Comparison of ENCODE assay signal across 7 cellular contexts in the genomic region with DNA sequence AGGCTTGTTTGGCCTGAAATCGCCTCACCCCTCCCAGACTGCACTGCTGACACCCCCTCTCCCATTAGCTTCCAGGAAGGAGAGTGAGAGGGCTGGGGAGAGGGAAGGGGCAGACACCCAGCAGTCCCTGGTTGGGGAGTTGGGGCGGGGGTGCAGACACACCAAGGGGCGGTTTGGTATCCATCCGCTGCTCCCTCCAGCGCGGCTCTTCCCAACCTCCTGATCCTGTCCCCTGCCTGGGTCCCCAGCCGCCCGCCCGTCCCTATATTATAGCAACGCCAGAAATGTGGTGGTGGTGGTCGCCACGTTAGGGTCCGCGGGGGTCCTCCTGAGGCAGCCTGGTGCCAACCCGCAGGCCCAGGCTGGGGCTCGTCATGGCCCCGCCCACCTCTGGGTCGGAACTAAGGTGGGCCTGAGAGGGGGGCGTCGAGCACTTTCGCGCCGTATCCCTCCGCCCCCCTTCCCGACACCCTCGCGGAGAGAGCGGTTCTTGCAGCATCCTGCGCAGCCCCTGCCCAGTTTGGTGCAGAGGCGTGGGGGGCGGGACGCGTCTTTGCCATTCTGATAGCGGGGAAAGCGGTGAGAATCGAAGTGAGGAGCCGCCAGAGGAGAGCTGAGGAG. TPM values are rescaled to one million over a fixed set of nuclear protein-coding genes. Genes with fewer than 3 reads are reported as not detected.
A peak's percentile ranks its signal among the peaks of the same experiment; 100 is the strongest.
DNase-seq lines count a peak whose midpoint lies in the region; ATAC-seq lines count a peak whose summit lies in the region.

No MANE protein-coding gene starts in this region.

- H3K27me3 ChIP-seq in iPS-20b (ENCODE audit: insufficient read depth, low read length): no peaks in the 10 kb centered on the region

- H3K9ac ChIP-seq in iPS-20b (ENCODE audit: low read depth, low read length): peak overlapping the region; percentile 60; the same call in 1 of the 2 replicates

- peak; percentile 35 for ATAC-seq in HG03354 (IDR thresholded peaks at IDR 0.05; ENCODE audit: poor library complexity, severe bottlenecking, unreplicated experiment)
- no peak for ATAC-seq in HG03097 (IDR thresholded peaks at IDR 0.05; ENCODE audit: low FRiP score, unreplicated experiment)
- no peak for ATAC-seq in GM21381 (IDR thresholded peaks at IDR 0.05; ENCODE audit: unreplicated experiment)

- H3K27me3 Mint-ChIP-seq in activated naive CD4-positive, alpha-beta T cell treated with anti-CD3 and anti-CD28 coated beads for 36 hours (ENCODE audit: low read depth): no peaks in the 10 kb centered on the region
- no peaks in the 10 kb centered on the region for H3K27me3 Mint-ChIP-seq in stimulated activated naive CD8-positive, alpha-beta T cell treated with anti-CD3 and anti-CD28 coated beads, Interleukin-15, Interleukin-2, amounts not matched to agents 100 ng/mL and 50 ng/mL, for 24 hours

- H3K27ac ChIP-seq in iPS-20b (ENCODE audit: low read length): no peak overlapping the region

- intact Hi-C loops in activated naive CD4-positive, alpha-beta T cell treated with anti-CD3 and anti-CD28 coated beads for 36 hours (cut with micrococcal nuclease): no loop called here

- H3K4me3 Mint-ChIP-seq in activated naive CD4-positive, alpha-beta T cell treated with anti-CD3 and anti-CD28 coated beads for 36 hours: peak overlapping the region; percentile 71
- peak overlapping the region; percentile 79 for H3K4me3 Mint-ChIP-seq in stimulated activated naive CD8-positive, alpha-beta T cell treated with anti-CD3 and anti-CD28 coated beads, Interleukin-15, Interleukin-2, amounts not matched to agents 100 ng/mL and 50 ng/mL, for 24 hours

- H3K9me3 ChIP-seq in iPS-20b (ENCODE audit: insufficient read depth, low read depth, low read length): no peaks in the 10 kb centered on the region

- H3K4me3 ChIP-seq in iPS-20b (ENCODE audit: low read length): peak overlapping the region; percentile 73

- no peaks in the 10 kb centered on the region for H3K36me3 Mint-ChIP-seq in activated naive CD4-positive, alpha-beta T cell treated with anti-CD3 and anti-CD28 coated beads for 36 hours (ENCODE audit: low read depth)
- no peaks in the 10 kb centered on the region for H3K36me3 Mint-ChIP-seq in stimulated activated naive CD8-positive, alpha-beta T cell treated with anti-CD3 and anti-CD28 coated beads, Interleukin-15, Interleukin-2, amounts not matched to agents 100 ng/mL and 50 ng/mL, for 24 hours (ENCODE audit: low read depth)

- H3K27ac Mint-ChIP-seq in activated naive CD4-positive, alpha-beta T cell treated with anti-CD3 and anti-CD28 coated beads for 36 hours: no peak overlapping the region
- no peak overlapping the region for H3K27ac Mint-ChIP-seq in stimulated activated naive CD8-positive, alpha-beta T cell treated with anti-CD3 and anti-CD28 coated beads, Interleukin-15, Interleukin-2, amounts not matched to agents 100 ng/mL and 50 ng/mL, for 24 hours

- H3K4me1 Mint-ChIP-seq in activated naive CD4-positive, alpha-beta T cell treated with anti-CD3 and anti-CD28 coated beads for 36 hours (ENCODE audit: low read depth): peaks cover 8% of the 10 kb centered on the region
- peaks cover 4% of the 10 kb centered on the region for H3K4me1 Mint-ChIP-seq in stimulated activated naive CD8-positive, alpha-beta T cell treated with anti-CD3 and anti-CD28 coated beads, Interleukin-15, Interleukin-2, amounts not matched to agents 100 ng/mL and 50 ng/mL, for 24 hours (ENCODE audit: low read depth)

- DNase-seq in activated naive CD4-positive, alpha-beta T cell treated with anti-CD3 and anti-CD28 coated beads for 36 hours: peak; percentile 19
- DNase-seq in Ammon's horn (ENCODE audit: low spot score): no peak

- no peaks in the 10 kb centered on the region for H3K9me3 Mint-ChIP-seq in activated naive CD4-positive, alpha-beta T cell treated with anti-CD3 and anti-CD28 coated beads for 36 hours
- no peaks in the 10 kb centered on the region for H3K9me3 Mint-ChIP-seq in stimulated activated naive CD8-positive, alpha-beta T cell treated with anti-CD3 and anti-CD28 coated beads, Interleukin-15, Interleukin-2, amounts not matched to agents 100 ng/mL and 50 ng/mL, for 24 hours

- peaks cover 5% of the 10 kb centered on the region for H3K4me1 ChIP-seq in iPS-20b (ENCODE audit: insufficient read depth, low read length)

- CTCF ChIA-PET in activated naive CD4-positive, alpha-beta T cell treated with anti-CD3 and anti-CD28 coated beads for 36 hours (lab: Charles Lee): no interaction called here

- peaks cover 7% of the 10 kb centered on the region; the same call in 1 of the 2 replicates for H3K36me3 ChIP-seq in iPS-20b (ENCODE audit: insufficient read depth, low read depth, low read length)

RNA-seq across cellular contexts. Expression of gene GPRASP3, which starts 25.1 kb away (rescaled TPM):
- 1 to 10 TPM; 1.5 to 1.7 TPM for total RNA-seq in activated naive CD4-positive, alpha-beta T cell treated with anti-CD3 and anti-CD28 coated beads for 36 hours

RNA-seq across cellular contexts. Expression of gene GPRASP2, which starts 33.4 kb away (rescaled TPM):
- total RNA-seq in activated naive CD4-positive, alpha-beta T cell treated with anti-CD3 and anti-CD28 coated beads for 36 hours: 1 to 10 TPM; 1.7 to 2.0 TPM
